Comparison of ENCODE assay signal across 8 cellular contexts in the genomic region with DNA sequence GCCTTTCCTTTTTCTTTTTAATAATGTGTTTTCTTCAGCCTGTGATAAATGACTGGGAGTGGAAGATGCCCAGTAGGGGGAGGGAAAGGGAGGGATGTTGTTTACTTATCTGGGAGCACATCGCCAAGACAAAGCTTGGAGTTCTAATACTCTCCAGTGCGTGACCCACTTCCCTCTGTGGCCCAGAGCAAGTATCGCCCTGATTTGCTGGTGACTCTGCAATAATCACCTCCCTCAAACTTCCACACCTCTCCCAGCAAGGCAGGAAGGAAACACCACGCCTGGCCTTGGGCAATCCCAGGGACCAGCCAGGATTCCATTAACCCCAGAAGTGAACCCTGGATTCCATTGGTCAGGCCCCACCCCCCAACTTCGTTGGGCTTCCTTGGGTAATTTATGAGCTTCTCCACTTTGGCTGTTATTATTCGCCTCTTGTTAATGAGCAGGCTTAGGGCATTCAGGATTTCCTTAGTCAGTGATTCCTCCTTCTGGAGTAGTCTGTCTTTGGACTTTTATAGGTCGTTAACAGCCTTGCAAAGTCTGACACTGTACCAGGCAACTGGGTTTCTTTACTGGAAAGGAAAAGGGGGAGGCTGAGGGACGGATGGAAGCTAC. TPM values are rescaled to one million over a fixed set of nuclear protein-coding genes. Genes with fewer than 3 reads are reported as not detected.
DNase-seq lines count a peak whose midpoint lies in the region; ATAC-seq and TF ChIP-seq lines count a peak whose summit lies in the region.

No MANE protein-coding gene starts in this region.

- no peak for TF ChIP-seq POLR2A in gastrocnemius medialis (IDR thresholded peaks at IDR 0.05)

- TF ChIP-seq CTCF in gastrocnemius medialis (IDR thresholded peaks at IDR 0.05 in 4 of 5, conservative IDR thresholded peaks at IDR 0.05 in 1 of 5), result no peak

- no peaks in the 10 kb centered on the region for H3K27me3 ChIP-seq in SJSA1 (replicated peaks)
- no peaks in the 10 kb centered on the region for H3K27me3 ChIP-seq in gastrocnemius medialis

- in situ Hi-C loops in gastrocnemius medialis (cut with MboI; ENCODE audit: low sequenced_read_pairs in 4 of 4), result no loop called here

- intact Hi-C loops in left ventricle myocardium superior (cut with micrococcal nuclease) (no loop called here), gastrocnemius medialis (cut with DNase I; ENCODE audit: low total_unique reads) (no loop called here)

- ATAC-seq in left ventricle myocardium superior (peak; percentile 17), gastrocnemius medialis (peak; percentile 55 to 75), GM18502 (IDR thresholded peaks at IDR 0.05; ENCODE audit: poor library complexity, unreplicated experiment) (no peak)

- H3K27ac ChIP-seq in SJSA1 (peak overlapping the region; percentile 2; the same call in 1 of the 2 replicates), gastrocnemius medialis (peak overlapping the region; percentile 31 to 81 (median 72))

- H3K4me3 ChIP-seq in SJSA1, result no peak overlapping the region
- H3K4me3 ChIP-seq in gastrocnemius medialis, result no peak overlapping the region

- H3K4me1 ChIP-seq in SJSA1 (replicated peaks), result peaks cover 19% of the 10 kb centered on the region
- peaks cover 0 to 3% of the 10 kb centered on the region in 2 donors for H3K4me1 ChIP-seq in gastrocnemius medialis

- no peaks in the 10 kb centered on the region for H3K9me3 ChIP-seq in SJSA1 (replicated peaks)
- no peaks in the 10 kb centered on the region for H3K9me3 ChIP-seq in gastrocnemius medialis

- H3K36me3 ChIP-seq in SJSA1 (no peaks in the 10 kb centered on the region), gastrocnemius medialis (no peaks in the 10 kb centered on the region)

- DNase-seq in GM03348 (ENCODE audit: low spot score) (peak; percentile 79), SJSA1 (ENCODE audit: low read depth in 1 of 2, low spot score in 2 of 2) (peak in 1 of 2 experiments; percentile 50), left ventricle myocardium superior (no peak), gastrocnemius medialis (peak; percentile 28 to 73), DMS53 (lab: John Stamatoyannopoulos, UW) (no peak), NCI-H510A treated with DMSO at 0.1 percent for 48 hours (lab: John Stamatoyannopoulos, UW) (no peak)
- no peak for DNase-seq in activated T-cell treated with anti-CD3 and anti-CD28 coated beads, Interleukin-2, amount 50 U/mL, for 48 hours

RNA-seq across cellular contexts. Expression of a gene that starts 24.3 kb away (rescaled TPM):
- not detected in 2 replicates for total RNA-seq in SJSA1 (2014; rRNA removed; shearing (Covaris generic))
- total RNA-seq in left ventricle myocardium superior (not detected), gastrocnemius medialis (not detected)

Comparison
In these comparisons a context has a peak if more than half of its experiments do, and no peak if none do; other contexts are left out.
1. DNase-seq: peak in GM03348 (single experiment) and gastrocnemius medialis (2 of 2); none in left ventricle myocardium superior (single experiment), activated T-cell treated with anti-CD3 and anti-CD28 coated beads, Interleukin-2, amount 50 U/mL, for 48 hours (0 of 2), DMS53 (single experiment) and NCI-H510A treated with DMSO at 0.1 percent for 48 hours (single experiment).